ENCODE assay signal across 12 cellular contexts in genomic region chr5:316210-317085, GRCh38.
DNase-seq lines count a peak whose midpoint lies in the region; ATAC-seq and TF ChIP-seq lines count a peak whose summit lies in the region.
"Had no signal": no experiment of that assay in that cellular context is flagged by ENCODE, and none has a peak within 500 bp of the region (broad histone marks: within the 10 kb centered on the region; RNA-seq: fewer than 3 reads in every experiment).

No MANE protein-coding gene starts in this region.

- ATAC-seq in GM18505 (IDR thresholded peaks at IDR 0.05; ENCODE audit: unreplicated experiment) (peak; percentile 2), GM21528 (IDR thresholded peaks at IDR 0.05; ENCODE audit: low FRiP score, unreplicated experiment) (peak; percentile 11), HG03280 (IDR thresholded peaks at IDR 0.05; ENCODE audit: unreplicated experiment) (peak; percentile 1), HG02610 (IDR thresholded peaks at IDR 0.05; ENCODE audit: unreplicated experiment) (no peak)

- DNase-seq in epithelial cell of esophagus (ENCODE audit: low read depth) (peak; percentile 47), NCI-H187 treated with DMSO at 0.1 percent for 48 hours (lab: John Stamatoyannopoulos, UW) (no peak), NCI-H128 (lab: John Stamatoyannopoulos, UW; ENCODE audit: unreplicated experiment) (no peak)
- no peak for DNase-seq in central memory CD4-positive, alpha-beta T cell
- DNase-seq: esophagus squamous epithelium, NCI-H2171 had no signal

- no peak for TF ChIP-seq CTCF in epithelial cell of esophagus (IDR thresholded peaks at IDR 0.05; ENCODE audit: insufficient read depth, low read depth, low read length, missing control alignments)

- no peak overlapping the region for H3K4me3 ChIP-seq in epithelial cell of esophagus (ENCODE audit: low read length)
- H3K4me3 ChIP-seq: esophagus squamous epithelium, SJSA1, transverse colon had no signal

- TF ChIP-seq POLR2A in GM18505 (IDR thresholded peaks at IDR 0.05; ENCODE audit: borderline replicate concordance, extremely low read depth, insufficient read depth, insufficient read length): no peak
